ENCODE assay signal across 21 cellular contexts in the genomic region with DNA sequence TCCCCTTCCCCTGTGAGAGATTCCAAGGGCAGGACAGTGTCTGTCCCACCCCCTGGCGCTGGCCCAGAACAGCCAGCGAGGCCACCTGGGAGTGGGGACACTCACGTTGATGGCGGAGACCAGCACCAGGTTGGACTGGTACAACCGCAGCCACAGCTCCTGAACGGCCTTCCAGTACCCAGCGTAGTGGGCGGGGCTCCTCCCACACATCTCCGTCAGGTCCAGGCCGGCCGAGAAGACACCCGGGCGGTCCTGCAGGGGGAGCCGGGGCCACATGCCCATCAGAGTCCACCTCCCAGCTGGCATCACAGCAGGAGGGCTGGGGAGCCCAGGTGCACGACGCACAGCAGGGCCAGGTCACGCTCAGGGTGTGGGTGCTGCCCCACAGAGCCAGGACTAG. TPM values are rescaled to one million over a fixed set of nuclear protein-coding genes. Genes with fewer than 3 reads are reported as not detected.
DNase-seq lines count a peak whose midpoint lies in the region; ATAC-seq, FAIRE-seq and TF ChIP-seq lines count a peak whose summit lies in the region.
"Had no signal": no experiment of that assay in that cellular context is flagged by ENCODE, and none has a peak within 500 bp of the region (broad histone marks: within the 10 kb centered on the region; RNA-seq: fewer than 3 reads in every experiment).

No MANE protein-coding gene starts in this region.

- H3K4me3 ChIP-seq in A549 (no peak overlapping the region), SK-N-SH (ENCODE audit: low read depth in 2 of 2, low read length in 1 of 2) (no peak overlapping the region), upper lobe of left lung (no peak overlapping the region), uterus (no peak overlapping the region)
- H3K4me3 ChIP-seq: left ventricle myocardium inferior, spleen had no signal

- CTCF ChIA-PET in A549 (lab: Yijun Ruan, JAX) (interaction anchor here (1.0 kb wide), 1 partner anchor 257 kb away, joined by 3 read pairs; no protein-coding TSS in a partner anchor), SK-N-SH (lab: Yijun Ruan, JAX) (interaction anchor here (1.7 kb wide), 1 partner anchor 50 kb away, joined by 6 read pairs; no protein-coding TSS in a partner anchor)

- H3K4me1 ChIP-seq in A549 (no peaks in the 10 kb centered on the region), SK-N-SH (ENCODE audit: control insufficient read depth in 1 of 2, insufficient read depth in 2 of 2, low read depth in 1 of 2, low read length in 1 of 2) (no peaks in the 10 kb centered on the region), upper lobe of left lung (peaks cover 0 to 4% (median 0%) of the 10 kb centered on the region in 4 donors), uterus (no peaks in the 10 kb centered on the region)

- DNase-seq in A549 (ENCODE audit: low read depth in 1 of 2, low spot score in 1 of 2) (no peak), D341Med (ENCODE audit: low spot score) (peak; percentile 40), SK-N-SH (peak; percentile 66), iPS-NIHi7 (ENCODE audit: extremely low spot score) (peak; percentile 49), cerebellar cortex (ENCODE audit: low spot score) (no peak), upper lobe of left lung (no peak), uterus (no peak)
- DNase-seq: activated CD4-positive, alpha-beta T cell treated with anti-CD3 and anti-CD28 coated beads for 48 hours; activated naive CD8-positive, alpha-beta T cell treated with anti-CD3 and anti-CD28 coated beads, Interleukin-2, amount 10 ng/mL, durations not matched to agents 7 days and 5 days; AML-193; COR-L47; GOT3; left ventricle myocardium inferior; NCI-H1105; SHP77; spleen; stimulated activated CD4-positive, alpha-beta T cell treated with anti-CD3 and anti-CD28 coated beads, Interleukin-4, amount 100 ng/mL, for 4 hours; T-cell had no signal

- TF ChIP-seq RAD21 in A549 (conservative IDR thresholded peaks at IDR 0.05 in 1 of 2, IDR thresholded peaks at IDR 0.05 in 1 of 2), result no peak
- no peak for TF ChIP-seq RAD21 in SK-N-SH (IDR thresholded peaks at IDR 0.05; ENCODE audit: low read length)

- intact Hi-C loops in uterus (cut with DNase I; ENCODE audit: low total_unique reads), result no loop called here

- H3K9me2 ChIP-seq in SK-N-SH, result no peaks in the 10 kb centered on the region

- H3K27ac ChIP-seq in A549, result no peak overlapping the region
- H3K27ac ChIP-seq in SK-N-SH (ENCODE audit: low read depth in 2 of 2, low read length in 1 of 2), result no peak overlapping the region
- H3K27ac ChIP-seq in upper lobe of left lung, result no peak overlapping the region
- H3K27ac ChIP-seq in uterus, result no peak overlapping the region
- H3K27ac ChIP-seq: left ventricle myocardium inferior, spleen had no signal

- H3K9me3 ChIP-seq in A549 (no peaks in the 10 kb centered on the region), SK-N-SH (no peaks in the 10 kb centered on the region), upper lobe of left lung (no peaks in the 10 kb centered on the region), uterus (no peaks in the 10 kb centered on the region)
- H3K9me3 ChIP-seq: left ventricle myocardium inferior, spleen had no signal

- TF ChIP-seq CTCF in A549 (IDR thresholded peaks at IDR 0.05) (no peak), SK-N-SH (IDR thresholded peaks at IDR 0.05) (no peak), upper lobe of left lung (IDR thresholded peaks at IDR 0.05) (no peak), uterus (IDR thresholded peaks at IDR 0.05) (no peak)

- WGBS in A549 (ENCODE audit: missing lambda C conversion rate), result 87% methylated on average over 15 of the region's 17 CpGs
- 82% methylated on average over 3 of the region's 17 CpGs for WGBS in SK-N-SH (ENCODE audit: low lambda C conversion rate)
- 87 to 90% methylated on average over 12 to 17 of the region's 17 CpGs for WGBS in upper lobe of left lung, 2 donors

- no peak overlapping the region for H2AFZ ChIP-seq in SK-N-SH (ENCODE audit: low read depth)

- H4K20me1 ChIP-seq in SK-N-SH (ENCODE audit: insufficient read depth), result no peaks in the 10 kb centered on the region

- no peak for TF ChIP-seq EP300 in A549 (IDR thresholded peaks at IDR 0.05)
- TF ChIP-seq EP300 in SK-N-SH (IDR thresholded peaks at IDR 0.05; ENCODE audit: borderline replicate concordance in 1 of 2, low read depth in 1 of 2, low read length in 1 of 2), result no peak
- TF ChIP-seq EP300 in upper lobe of left lung (IDR thresholded peaks at IDR 0.05), result no peak

- H3K9ac ChIP-seq in SK-N-SH, result no peak overlapping the region

- H3K27me3 ChIP-seq in SK-N-SH (ENCODE audit: insufficient read depth) (no peaks in the 10 kb centered on the region), upper lobe of left lung (no peaks in the 10 kb centered on the region), uterus (no peaks in the 10 kb centered on the region)
- H3K27me3 ChIP-seq: spleen had no signal

- no peak overlapping the region for H3K4me2 ChIP-seq in A549
- H3K4me2 ChIP-seq in SK-N-SH, result no peak overlapping the region

- peaks cover 24% of the 10 kb centered on the region for H3K79me2 ChIP-seq in SK-N-SH (ENCODE audit: insufficient read depth)

- H3K36me3 ChIP-seq in SK-N-SH (replicated peaks in 1 of 2; ENCODE audit: control insufficient read depth in 1 of 2, insufficient read depth in 2 of 2, low read length in 1 of 2) (peaks cover 18 to 33% of the 10 kb centered on the region in 2 experiments), upper lobe of left lung (peaks cover 12 to 58% (median 45%) of the 10 kb centered on the region in 4 donors), uterus (no peaks in the 10 kb centered on the region)

- TF ChIP-seq POLR2A in A549 (IDR thresholded peaks at IDR 0.05; ENCODE audit: low read length) (no peak), upper lobe of left lung (IDR thresholded peaks at IDR 0.05) (no peak), uterus (IDR thresholded peaks at IDR 0.05) (no peak)

- POLR2A ChIA-PET in A549 (lab: Yijun Ruan, JAX) (no interaction called here), SK-N-SH (lab: Yijun Ruan, JAX) (no interaction called here)

- no peak for FAIRE-seq in A549 (lab: Jason Lieb, UNC)
- FAIRE-seq: colon, G401.6 had no signal

- peak; percentile 36 to 56; a peak in 5 of 6 replicates for ATAC-seq in A549
- no peak for ATAC-seq in upper lobe of left lung (ENCODE audit: low FRiP score in 2 of 2)
- ATAC-seq in HG03521 (IDR thresholded peaks at IDR 0.05; ENCODE audit: unreplicated experiment), result no peak
- ATAC-seq: T-cell had no signal

- H3F3A ChIP-seq in SK-N-SH (replicated peaks; ENCODE audit: insufficient read depth), result peaks cover 10% of the 10 kb centered on the region

RNA-seq across cellular contexts. Expression of a gene that starts 7.1 kb away (rescaled TPM):
- polyA plus RNA-seq in A549 (2011; rRNA removed) (41.8 and 47.9 TPM in 2 replicates), A549 (2017; fragmentation: RNase III; extraction: RNeasy Plus Mini Kit Qiagen cat#74134 plus additional on column Dnase treatment) (40.9 to 41.9 TPM (median 41.5 TPM) in 3 replicates), SK-N-SH (2012; rRNA removed) (53.3 and 61.8 TPM in 2 replicates)
- 118 and 153 TPM in 2 replicates for polyA plus RNA-seq in A549 (2012; cell fraction: cytosol; rRNA removed)
- 126 and 163 TPM in 2 replicates for polyA plus RNA-seq in A549 (2012; cell fraction: nucleus; rRNA removed)
- 14.4 and 21.3 TPM in 2 replicates for polyA minus RNA-seq in A549 (2011; rRNA and poly(A)+ RNA removed)
- 25.8 and 38.7 TPM in 2 replicates for polyA plus RNA-seq in SK-N-SH (2012; cell fraction: cytosol; rRNA removed)
- polyA plus RNA-seq in SK-N-SH (2012; cell fraction: nucleus; rRNA removed), result 72.9 and 107 TPM in 2 replicates
- total RNA-seq in upper lobe of left lung (10 to 100 TPM; 48.1 to 75.5 (median 68.2) TPM), uterus (10 to 100 TPM in 3 of 4 donors, 1 to 10 TPM in 1; 4.9 to 89.1 (median 40.1) TPM)

RNA-seq across cellular contexts. Expression of a gene that starts 8.1 kb away (rescaled TPM):
- polyA plus RNA-seq in A549 (2011; rRNA removed) (0.36 and 0.65 TPM in 2 replicates), A549 (2017; fragmentation: RNase III; extraction: RNeasy Plus Mini Kit Qiagen cat#74134 plus additional on column Dnase treatment) (0.88 to 1.5 TPM (median 1.2 TPM) in 3 replicates), SK-N-SH (2012; rRNA removed) (2.4 and 2.5 TPM in 2 replicates)
- 1.9 and 2.3 TPM in 2 replicates for polyA plus RNA-seq in A549 (2012; cell fraction: cytosol; rRNA removed)
- polyA plus RNA-seq in A549 (2012; cell fraction: nucleus; rRNA removed), result 10.5 and 17.7 TPM in 2 replicates
- polyA minus RNA-seq in A549 (2011; rRNA and poly(A)+ RNA removed), result 0.41 and 0.44 TPM in 2 replicates
- 0.31 and 0.63 TPM in 2 replicates for polyA plus RNA-seq in SK-N-SH (2012; cell fraction: cytosol; rRNA removed)
- 15.1 and 20.3 TPM in 2 replicates for polyA plus RNA-seq in SK-N-SH (2012; cell fraction: nucleus; rRNA removed)
- total RNA-seq in upper lobe of left lung (1 to 10 TPM in 3 of 6 donors, under 1 TPM in 1, not detected in 2; 0.79 to 2.1 (median 1.5) TPM), uterus (1 to 10 TPM in 1 of 4 donors, under 1 TPM in 1, not detected in 2; 0.97 to 1.2 TPM)

RNA-seq across cellular contexts. Expression of a gene that starts 20.9 kb away (rescaled TPM):
- 10.4 and 11.0 TPM in 2 replicates for polyA plus RNA-seq in A549 (2011; rRNA removed)
- 39.5 and 43.4 TPM in 2 replicates for polyA plus RNA-seq in A549 (2012; cell fraction: cytosol; rRNA removed)
- polyA plus RNA-seq in A549 (2012; cell fraction: nucleus; rRNA removed), result 164 and 278 TPM in 2 replicates
- polyA plus RNA-seq in A549 (2017; fragmentation: RNase III; extraction: RNeasy Plus Mini Kit Qiagen cat#74134 plus additional on column Dnase treatment), result 22.0 to 24.4 TPM (median 23.3 TPM) in 3 replicates
- 7.4 and 9.8 TPM in 2 replicates for polyA minus RNA-seq in A549 (2011; rRNA and poly(A)+ RNA removed)
- 33.0 and 34.0 TPM in 2 replicates for polyA plus RNA-seq in SK-N-SH (2012; rRNA removed)
- polyA plus RNA-seq in SK-N-SH (2012; cell fraction: cytosol; rRNA removed), result 6.1 and 11.4 TPM in 2 replicates
- polyA plus RNA-seq in SK-N-SH (2012; cell fraction: nucleus; rRNA removed), result 185 and 366 TPM in 2 replicates
- 100 to 1,000 TPM in 1 of 6 donors, 10 to 100 TPM in 5; 24.9 to 153 (median 32.9) TPM for total RNA-seq in upper lobe of left lung
- total RNA-seq in uterus, result 10 to 100 TPM in 3 of 4 donors, 1 to 10 TPM in 1; 8.2 to 41.8 (median 29.9) TPM

RNA-seq across cellular contexts. Expression of a gene that starts 23.6 kb away (rescaled TPM):
- polyA plus RNA-seq in A549 (2011; rRNA removed) (163 and 183 TPM in 2 replicates), A549 (2017; fragmentation: RNase III; extraction: RNeasy Plus Mini Kit Qiagen cat#74134 plus additional on column Dnase treatment) (197 to 206 TPM (median 200 TPM) in 3 replicates), SK-N-SH (2012; rRNA removed) (227 and 277 TPM in 2 replicates)
- 367 and 387 TPM in 2 replicates for polyA plus RNA-seq in A549 (2012; cell fraction: cytosol; rRNA removed)
- polyA plus RNA-seq in A549 (2012; cell fraction: nucleus; rRNA removed), result 367 and 375 TPM in 2 replicates
- 167 and 168 TPM in 2 replicates for polyA minus RNA-seq in A549 (2011; rRNA and poly(A)+ RNA removed)
- polyA plus RNA-seq in SK-N-SH (2012; cell fraction: cytosol; rRNA removed), result 197 and 233 TPM in 2 replicates
- polyA plus RNA-seq in SK-N-SH (2012; cell fraction: nucleus; rRNA removed), result 394 and 395 TPM in 2 replicates
- total RNA-seq in upper lobe of left lung (100 to 1,000 TPM in 5 of 6 donors, 10 to 100 TPM in 1; 92.2 to 142 (median 114) TPM), uterus (100 to 1,000 TPM in 1 of 4 donors, 10 to 100 TPM in 3; 36.1 to 175 (median 85.5) TPM)

RNA-seq across cellular contexts. Expression of a gene that starts 29.7 kb away (rescaled TPM):
- polyA plus RNA-seq in A549 (2011; rRNA removed) (13.9 and 15.0 TPM in 2 replicates), A549 (2017; fragmentation: RNase III; extraction: RNeasy Plus Mini Kit Qiagen cat#74134 plus additional on column Dnase treatment) (27.7 to 33.7 TPM (median 31.9 TPM) in 3 replicates), SK-N-SH (2012; rRNA removed) (10.3 and 10.8 TPM in 2 replicates)
- polyA plus RNA-seq in A549 (2012; cell fraction: cytosol; rRNA removed), result 37.0 and 52.9 TPM in 2 replicates
- polyA plus RNA-seq in A549 (2012; cell fraction: nucleus; rRNA removed), result 67.6 and 101 TPM in 2 replicates
- polyA minus RNA-seq in A549 (2011; rRNA and poly(A)+ RNA removed), result 7.6 TPM in 2 replicates
- 5.1 and 7.0 TPM in 2 replicates for polyA plus RNA-seq in SK-N-SH (2012; cell fraction: cytosol; rRNA removed)
- 33.0 and 37.2 TPM in 2 replicates for polyA plus RNA-seq in SK-N-SH (2012; cell fraction: nucleus; rRNA removed)
- total RNA-seq in upper lobe of left lung (10 to 100 TPM; 18.6 to 32.5 (median 21.7) TPM), uterus (10 to 100 TPM in 2 of 4 donors, 1 to 10 TPM in 2; 2.6 to 14.4 (median 10.4) TPM)

Comparison
In these comparisons a context has a peak if more than half of its experiments do, and no peak if none do; other contexts are left out.
1. ATAC-seq: peak in A549 (2 of 2); none in upper lobe of left lung (0 of 2) and HG03521 (single experiment).
2. DNase-seq: peak in D341Med (single experiment), SK-N-SH (single experiment) and iPS-NIHi7 (single experiment); none in A549 (0 of 2), cerebellar cortex (single experiment), upper lobe of left lung (0 of 2) and uterus (0 of 2).